ENCODE assay signal across 15 cellular contexts in the genomic region with DNA sequence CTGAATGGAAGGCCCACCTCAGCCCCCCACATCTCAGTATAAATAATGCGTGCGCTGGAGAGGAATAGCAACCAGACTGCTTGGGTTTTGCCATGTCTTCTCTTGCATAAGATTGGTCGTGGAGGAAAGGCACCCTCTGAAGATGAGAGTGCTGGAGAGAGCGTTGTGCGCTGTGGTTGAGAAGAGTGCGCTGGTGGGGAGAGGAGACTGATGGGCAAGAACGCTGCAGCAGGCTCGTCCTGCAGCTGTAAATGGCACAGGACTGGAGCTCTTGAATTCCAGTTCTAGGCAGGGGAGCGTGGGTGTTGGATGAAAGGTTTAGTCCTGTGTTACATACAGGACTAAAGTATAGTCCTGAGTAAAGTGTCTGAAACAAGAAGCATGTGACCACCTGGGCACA. TPM values are rescaled to one million over a fixed set of nuclear protein-coding genes. Genes with fewer than 3 reads are reported as not detected.
DNase-seq lines count a peak whose midpoint lies in the region; ATAC-seq and TF ChIP-seq lines count a peak whose summit lies in the region.
"Had no signal": no experiment of that assay in that cellular context is flagged by ENCODE, and none has a peak within 500 bp of the region (broad histone marks: within the 10 kb centered on the region; RNA-seq: fewer than 3 reads in every experiment).

No MANE protein-coding gene starts in this region.

- no peak overlapping the region for H3K4me3 Mint-ChIP-seq in CD4-positive, CD25-positive, alpha-beta regulatory T cell
- peak overlapping the region; percentile 10 for H3K4me3 Mint-ChIP-seq in osteocyte (ENCODE audit: unreplicated experiment)
- H3K4me3 Mint-ChIP-seq: activated CD8-positive, alpha-beta T cell treated with anti-CD3 and anti-CD28 coated beads for 36 hours; central memory CD8-positive, alpha-beta T cell had no signal

- no peaks in the 10 kb centered on the region for H3K27me3 Mint-ChIP-seq in CD4-positive, CD25-positive, alpha-beta regulatory T cell
- no peaks in the 10 kb centered on the region for H3K27me3 Mint-ChIP-seq in osteocyte (ENCODE audit: unreplicated experiment)
- H3K27me3 Mint-ChIP-seq: activated CD8-positive, alpha-beta T cell treated with anti-CD3 and anti-CD28 coated beads for 36 hours; central memory CD8-positive, alpha-beta T cell had no signal

- no peaks in the 10 kb centered on the region for H3K27me3 ChIP-seq in CD4-positive, CD25-positive, alpha-beta regulatory T cell (ENCODE audit: control insufficient read depth, insufficient read depth, low read length)

- H3K4me3 ChIP-seq in CD4-positive, CD25-positive, alpha-beta regulatory T cell (ENCODE audit: low read depth, low read length) = no peak overlapping the region
- H3K4me3 ChIP-seq in WI38 (ENCODE audit: low read depth, low read length) = peak overlapping the region; percentile 1; the same call in 1 of the 2 replicates
- H3K4me3 ChIP-seq: psoas muscle had no signal

- TF ChIP-seq CTCF in WI38 (IDR thresholded peaks at IDR 0.05; ENCODE audit: low read depth, low read length) (no peak), osteocyte (IDR thresholded peaks at IDR 0.05) (no peak)

- DNase-seq in CD4-positive, CD25-positive, alpha-beta regulatory T cell = no peak
- DNase-seq in left ventricle myocardium superior (no peak), osteocyte (ENCODE audit: extremely low spot score, unreplicated experiment) (no peak), hippocampal formation (lab: John Stamatoyannopoulos, UW) (no peak), NCI-H2171 treated with DMSO at 0.1 percent for 48 hours (lab: John Stamatoyannopoulos, UW) (no peak)
- DNase-seq: activated CD8-positive, alpha-beta T cell treated with anti-CD3 and anti-CD28 coated beads for 36 hours; activated gamma-delta T cell treated with Interleukin-2 at 50 U/mL for 16 hours; DMS 273 treated with DMSO at 0.1 percent for 48 hours; psoas muscle; stimulated activated CD4-positive, alpha-beta T cell treated with anti-CD3 and anti-CD28 coated beads, Interleukin-2, amount 100 ng/mL, for 24 hours had no signal

- H3K9me3 ChIP-seq in CD4-positive, CD25-positive, alpha-beta regulatory T cell (ENCODE audit: control insufficient read depth in 2 of 2, low read length in 2 of 2) = no peaks in the 10 kb centered on the region
- H3K9me3 ChIP-seq: psoas muscle had no signal

- H3K36me3 ChIP-seq in CD4-positive, CD25-positive, alpha-beta regulatory T cell (ENCODE audit: control insufficient read depth, insufficient read depth, low read length) = peaks cover 79% of the 10 kb centered on the region

- peaks cover 17 to 22% (median 20%) of the 10 kb centered on the region in 4 donors for H3K4me1 Mint-ChIP-seq in CD4-positive, CD25-positive, alpha-beta regulatory T cell
- peaks cover 39% of the 10 kb centered on the region for H3K4me1 Mint-ChIP-seq in osteocyte (ENCODE audit: unreplicated experiment)

- H3K36me3 Mint-ChIP-seq in CD4-positive, CD25-positive, alpha-beta regulatory T cell = peaks cover 51% of the 10 kb centered on the region
- H3K36me3 Mint-ChIP-seq in osteocyte (ENCODE audit: unreplicated experiment) = peaks cover 65% of the 10 kb centered on the region

- no peaks in the 10 kb centered on the region for H3K4me1 ChIP-seq in CD4-positive, CD25-positive, alpha-beta regulatory T cell (ENCODE audit: control insufficient read depth, insufficient read depth, low read length, poor library complexity, severe bottlenecking)

- intact Hi-C loops in left ventricle myocardium superior (cut with micrococcal nuclease) = no loop called here

- H3K27ac ChIP-seq in CD4-positive, CD25-positive, alpha-beta regulatory T cell (ENCODE audit: insufficient read depth, low read length, poor library complexity, severe bottlenecking) = no peak overlapping the region
- H3K27ac ChIP-seq: psoas muscle had no signal

- no peak for ATAC-seq in CD4-positive, CD25-positive, alpha-beta regulatory T cell (ENCODE audit: low read depth in 2 of 2)
- ATAC-seq in left ventricle myocardium superior (peak; percentile 58), GM19324 (IDR thresholded peaks at IDR 0.05; ENCODE audit: low FRiP score, unreplicated experiment) (no peak), HG03432 (IDR thresholded peaks at IDR 0.05; ENCODE audit: unreplicated experiment) (no peak)
- ATAC-seq: activated CD8-positive, alpha-beta T cell treated with anti-CD3 and anti-CD28 coated beads for 36 hours; Panc1; psoas muscle had no signal

- H3K27ac Mint-ChIP-seq in CD4-positive, CD25-positive, alpha-beta regulatory T cell = peak overlapping the region in 2 of 3 donors; percentile 58 to 70
- peak overlapping the region; percentile 90 for H3K27ac Mint-ChIP-seq in osteocyte (ENCODE audit: unreplicated experiment)
- H3K27ac Mint-ChIP-seq: activated CD8-positive, alpha-beta T cell treated with anti-CD3 and anti-CD28 coated beads for 36 hours had no signal

- H3K9me3 Mint-ChIP-seq in CD4-positive, CD25-positive, alpha-beta regulatory T cell = peaks cover 0 to 4% (median 0%) of the 10 kb centered on the region in 7 donors
- no peaks in the 10 kb centered on the region for H3K9me3 Mint-ChIP-seq in osteocyte (ENCODE audit: unreplicated experiment)
- H3K9me3 Mint-ChIP-seq: activated CD8-positive, alpha-beta T cell treated with anti-CD3 and anti-CD28 coated beads for 36 hours; central memory CD8-positive, alpha-beta T cell had no signal

RNA-seq across cellular contexts. Expression of a gene that starts 51.5 kb away (rescaled TPM):
- total RNA-seq in CD4-positive, CD25-positive, alpha-beta regulatory T cell = 54.0 TPM
- polyA plus RNA-seq in CD4-positive, CD25-positive, alpha-beta regulatory T cell = 1 to 10 TPM; 3.8 to 6.2 (median 4.3) TPM
- total RNA-seq in left ventricle myocardium superior (65.3 TPM), osteocyte (26.9 and 28.5 TPM in 2 replicates)

RNA-seq across cellular contexts. Expression of a gene that starts 51.8 kb away (rescaled TPM):
- 21.2 TPM for total RNA-seq in CD4-positive, CD25-positive, alpha-beta regulatory T cell
- polyA plus RNA-seq in CD4-positive, CD25-positive, alpha-beta regulatory T cell = 10 to 100 TPM; 15.2 to 19.0 (median 15.9) TPM
- 12.5 TPM for total RNA-seq in left ventricle myocardium superior
- 16.2 and 17.9 TPM in 2 replicates for total RNA-seq in osteocyte
